Comparison of ENCODE assay signal across 8 cellular contexts in genomic region chr6:125918681-125919566, GRCh38. TPM values are rescaled to one million over a fixed set of nuclear protein-coding genes. Genes with fewer than 3 reads are reported as not detected.
DNase-seq lines count a peak whose midpoint lies in the region; ATAC-seq and TF ChIP-seq lines count a peak whose summit lies in the region.

No MANE protein-coding gene starts in this region.

- H3K27ac ChIP-seq in body of pancreas (peak overlapping the region; percentile 74 to 91 (median 88)), layer of hippocampus (ENCODE audit: low read depth, low read length) (peak overlapping the region; percentile 21)

- intact Hi-C loops in body of pancreas (cut with DNase I), result no loop called here

- 27 to 36% methylated on average over 13 of the region's 13 CpGs for WGBS in body of pancreas, 2 donors

- no peak for TF ChIP-seq CTCF in body of pancreas (IDR thresholded peaks at IDR 0.05)

- ATAC-seq in GM19455 (IDR thresholded peaks at IDR 0.05; ENCODE audit: unreplicated experiment), result peak; percentile 98
- ATAC-seq in HG03469 (IDR thresholded peaks at IDR 0.05; ENCODE audit: unreplicated experiment), result peak; percentile 96
- peak; percentile 96 for ATAC-seq in body of pancreas

- H3K36me3 ChIP-seq in body of pancreas (replicated peaks in 1 of 2; ENCODE audit: insufficient read depth in 1 of 2, low read depth in 2 of 2), result peaks cover 0 to 3% of the 10 kb centered on the region in 2 donors

- H3K9me3 ChIP-seq in body of pancreas, result no peaks in the 10 kb centered on the region

- DNase-seq in DMS53 (lab: John Stamatoyannopoulos, UW) (peak; percentile 77), RPMI7951 (ENCODE audit: low read depth) (peak; percentile 89), body of pancreas (peak; percentile 47 to 82 (median 66)), mesenteric fat pad (ENCODE audit: low spot score) (no peak)
- peak; percentile 5 to 62 for DNase-seq in stimulated activated CD4-positive, alpha-beta T cell treated with anti-CD3 and anti-CD28 coated beads, Interleukin-4, amount 100 ng/mL, for 4 hours

- no peak overlapping the region for H3K4me3 ChIP-seq in body of pancreas

- H3K27me3 ChIP-seq in body of pancreas (no peaks in the 10 kb centered on the region), layer of hippocampus (ENCODE audit: control insufficient read depth, insufficient read depth, low read length) (no peaks in the 10 kb centered on the region)

- peak; percentile 45 to 96 (median 94) for TF ChIP-seq POLR2A in body of pancreas (IDR thresholded peaks at IDR 0.05)

- H3K4me1 ChIP-seq in body of pancreas, result peaks cover 25% of the 10 kb centered on the region

RNA-seq across cellular contexts. Expression of gene HINT3, which starts 37.6 kb away (rescaled TPM):
- total RNA-seq in RPMI7951 (2014; rRNA removed; shearing (Covaris generic)), result 16.1 and 17.7 TPM in 2 replicates
- 10 to 100 TPM in 1 of 2 donors, 1 to 10 TPM in 1; 8.8 to 14.5 TPM for total RNA-seq in body of pancreas
- total RNA-seq in mesenteric fat pad, result 20.5 TPM
